Comparison of ENCODE assay signal across 8 cellular contexts in the genomic region with DNA sequence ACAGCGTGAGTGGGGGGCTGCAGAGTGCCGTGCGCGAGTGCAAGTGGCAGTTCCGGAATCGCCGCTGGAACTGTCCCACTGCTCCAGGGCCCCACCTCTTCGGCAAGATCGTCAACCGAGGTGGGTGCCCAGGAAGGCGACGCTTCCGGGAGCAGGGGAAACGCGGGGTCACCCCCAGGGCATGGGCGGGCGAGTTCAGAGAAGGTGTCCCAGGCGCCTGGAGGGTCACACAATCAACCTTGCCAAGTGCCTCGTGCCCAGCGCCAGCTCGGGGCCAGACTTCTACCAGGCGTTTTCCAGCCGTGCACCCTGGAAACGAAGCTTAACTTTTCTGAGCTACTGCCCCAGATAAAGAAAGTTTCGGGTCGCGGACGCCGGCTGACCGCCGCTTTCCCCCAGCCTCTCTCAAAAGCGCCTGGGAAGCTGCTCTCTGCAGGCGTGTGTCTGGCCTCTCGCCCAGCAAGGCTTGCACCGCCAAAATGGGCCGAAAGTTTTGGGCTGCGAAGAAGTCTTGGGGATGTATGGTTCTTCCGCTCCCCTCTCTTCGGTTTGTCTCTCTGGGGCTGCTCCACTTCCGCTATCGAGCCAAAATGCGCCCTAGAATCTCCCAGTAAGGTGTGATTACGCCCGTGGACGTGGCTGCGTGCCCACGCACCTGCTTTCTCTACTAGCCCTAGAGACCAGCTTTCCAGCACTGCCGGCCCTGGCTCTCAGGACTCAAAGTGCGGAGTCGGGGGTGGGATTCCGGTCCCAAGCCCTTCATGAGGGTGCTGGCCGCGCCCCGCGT. TPM values are rescaled to one million over a fixed set of nuclear protein-coding genes. Genes with fewer than 3 reads are reported as not detected.
DNase-seq lines count a peak whose midpoint lies in the region; ATAC-seq, FAIRE-seq and TF ChIP-seq lines count a peak whose summit lies in the region.

No MANE protein-coding gene starts in this region.

- H3K79me1 ChIP-seq in H1 (ENCODE audit: low read depth, low read length) (no peaks in the 10 kb centered on the region), trophoblast cell (ENCODE audit: low read length) (no peaks in the 10 kb centered on the region)

- no peaks in the 10 kb centered on the region for H3K9me3 Mint-ChIP-seq in T-cell

- H3K4me3 Mint-ChIP-seq in T-cell: peak overlapping the region; percentile 82 to 86 (median 85)

- ATAC-seq in T-cell (replicated peaks in 1 of 4): peak; percentile 31 to 54 (median 47)
- ATAC-seq in HG02870 (IDR thresholded peaks at IDR 0.05; ENCODE audit: unreplicated experiment): no peak
- ATAC-seq in foreskin keratinocyte: no peak

- H4K8ac ChIP-seq in H1 (ENCODE audit: extremely low read depth, insufficient read depth, low read length) (peak overlapping the region; percentile 71; the same call in 1 of the 2 replicates), trophoblast cell (ENCODE audit: low read depth, low read length) (no peak overlapping the region)

- TF ChIP-seq CTCF in H1 (IDR thresholded peaks at IDR 0.05; ENCODE audit: control extremely low read depth in 1 of 3, insufficient read depth in 1 of 3, low read depth in 1 of 3, low read length in 3 of 3): no peak
- no peak for TF ChIP-seq CTCF in foreskin keratinocyte (conservative IDR thresholded peaks at IDR 0.05)

- FAIRE-seq in H1 (lab: Jason Lieb, UNC) (no peak), RCC 7860 (lab: Jason Lieb, UNC) (no peak)

- H3K27ac ChIP-seq in H1 (ENCODE audit: low read depth, low read length): no peak overlapping the region
- no peak overlapping the region for H3K27ac ChIP-seq in trophoblast cell (ENCODE audit: low read depth, low read length)
- H3K27ac ChIP-seq in foreskin keratinocyte: no peak overlapping the region

- no peak overlapping the region for H2BK120ac ChIP-seq in H1 (replicated peaks; ENCODE audit: low read depth, low read length)
- H2BK120ac ChIP-seq in trophoblast cell (ENCODE audit: insufficient read depth, low read length, poor library complexity): no peak overlapping the region

- H3K9me3 ChIP-seq in H1 (ENCODE audit: insufficient read depth in 2 of 2, low read depth in 1 of 2, low read length in 1 of 2) (no peaks in the 10 kb centered on the region), trophoblast cell (ENCODE audit: insufficient read depth, low read depth, low read length) (peaks cover 9% of the 10 kb centered on the region)

- no peak for TF ChIP-seq RAD21 in H1 (IDR thresholded peaks at IDR 0.05 in 1 of 2, conservative IDR thresholded peaks at IDR 0.05 in 1 of 2; ENCODE audit: low read depth in 2 of 2, low read length in 2 of 2)

- no peak overlapping the region for H2AFZ ChIP-seq in H1 (ENCODE audit: low read length)
- H2AFZ ChIP-seq in trophoblast cell (ENCODE audit: insufficient read depth, low read length, poor library complexity): peak overlapping the region; percentile 32

- H3K23ac ChIP-seq in H1 (ENCODE audit: insufficient read length) (no peak overlapping the region), trophoblast cell (ENCODE audit: low read length) (no peak overlapping the region)

- TF ChIP-seq POLR2A in H1 (IDR thresholded peaks at IDR 0.05; ENCODE audit: control extremely low read depth in 1 of 2, low read depth in 2 of 2, low read length in 2 of 2) (no peak), erythroblast (IDR thresholded peaks at IDR 0.05; ENCODE audit: low read length) (no peak)

- H2BK20ac ChIP-seq in H1 (ENCODE audit: low read length): no peak overlapping the region

- no peak for TF ChIP-seq EP300 in H1 (IDR thresholded peaks at IDR 0.05; ENCODE audit: borderline replicate concordance in 1 of 2, low read depth in 2 of 2, low read length in 2 of 2)

- H3K79me2 ChIP-seq in H1 (ENCODE audit: control insufficient read depth in 1 of 2, insufficient read depth in 2 of 2, low read length in 2 of 2) (no peaks in the 10 kb centered on the region), trophoblast cell (ENCODE audit: control insufficient read depth, insufficient read depth, low read length, poor library complexity) (no peaks in the 10 kb centered on the region)

- DNase-seq in ELF-1 (ENCODE audit: low read depth, low spot score) (peak; percentile 47), T-cell (peak in 18 of 34 experiments; percentile 32 to 61 (median 45)), H1 (ENCODE audit: low read depth in 1 of 2, low spot score in 2 of 2) (no peak), trophoblast cell (no peak), RCC 7860 (ENCODE audit: low spot score) (no peak), foreskin keratinocyte (no peak), erythroblast (lab: John Stamatoyannopoulos, UW) (no peak)

- H3K36me3 ChIP-seq in H1 (ENCODE audit: control insufficient read depth in 2 of 4, insufficient read depth in 4 of 4, low read length in 3 of 4) (peaks cover 0 to 6% (median 0%) of the 10 kb centered on the region in 4 experiments; a peak in 1 of 8 replicates), trophoblast cell (ENCODE audit: control insufficient read depth in 1 of 2, insufficient read depth in 2 of 2, low read length in 2 of 2) (no peaks in the 10 kb centered on the region)

- H4K12ac ChIP-seq in trophoblast cell (ENCODE audit: low read depth, low read length): no peak overlapping the region

- 3% methylated on average over 48 of the region's 55 CpGs; no CpG with 5 or more reads in 1 of the 2 experiments for WGBS in H1 (ENCODE audit: extremely low coverage in 1 of 2, insufficient coverage in 1 of 2, insufficient read length in 1 of 2, insufficient replicate concordance in 2 of 2, low coverage in 1 of 2, low lambda C conversion rate in 2 of 2, missing lambda C conversion rate in 1 of 2), 2 experiments
- WGBS in trophoblast cell (ENCODE audit: extremely low coverage, insufficient coverage, insufficient read length): no CpG with 5 or more reads among the region's 55 CpGs

- H2AK5ac ChIP-seq in H1 (ENCODE audit: low read depth, low read length) (no peak overlapping the region), trophoblast cell (ENCODE audit: low read length) (no peak overlapping the region)

- peaks cover 8% of the 10 kb centered on the region in 2 experiments for H4K20me1 ChIP-seq in H1 (replicated peaks in 1 of 2; ENCODE audit: control insufficient read depth in 1 of 2, insufficient read depth in 2 of 2, low read length in 2 of 2)

- H4K5ac ChIP-seq in H1 (ENCODE audit: insufficient read length, low read depth, low read length): no peak overlapping the region

- H3K4me2 ChIP-seq in H1 (ENCODE audit: insufficient read depth in 1 of 2, low read depth in 2 of 2, low read length in 2 of 2): peak overlapping the region; percentile 65
- peak overlapping the region; percentile 54 for H3K4me2 ChIP-seq in trophoblast cell (ENCODE audit: low read length)

- CTCF ChIA-PET in T-cell (lab: Charles Lee): interaction anchor here (0.6 to 4.9 kb wide), 10 partner anchors 8 to 128 kb away, joined by 3 to 55 read pairs (median 4); partner anchors contain the start of genes ARF3 (in 1 of the 2), DDX23 (in 1 of the 2) and FKBP11 (in 1 of the 2)
- CTCF ChIA-PET in H1 (lab: Charles Lee; ENCODE audit: partially characterized antibody): interaction anchor here (0.8 to 40.8 kb wide), 18 partner anchors 9 to 368 kb away, joined by 3 to 1336 read pairs (median 4); partner anchors contain the start of genes ARF3, DDN, PRKAG1 and WNT1

- H3K14ac ChIP-seq in H1 (ENCODE audit: insufficient read length) (no peak overlapping the region), trophoblast cell (ENCODE audit: low read length) (no peak overlapping the region)

- H3K36me3 Mint-ChIP-seq in T-cell: no peaks in the 10 kb centered on the region

- H2BK15ac ChIP-seq in H1 (ENCODE audit: low read length): peak overlapping the region; percentile 72; the same call in 1 of the 2 replicates

- H3K4me1 ChIP-seq in H1 (replicated peaks in 1 of 4; ENCODE audit: control insufficient read depth in 3 of 4, insufficient read depth in 4 of 4, low read length in 3 of 4) (peaks cover 0 to 35% (median 28%) of the 10 kb centered on the region in 4 experiments; a peak in 6 of 7 replicates), trophoblast cell (ENCODE audit: control insufficient read depth in 1 of 2, insufficient read depth in 2 of 2, low read length in 2 of 2) (peaks cover 24 to 35% of the 10 kb centered on the region in 2 experiments), foreskin keratinocyte (no peaks in the 10 kb centered on the region)

- peak overlapping the region; percentile 69 to 82 for H3K27ac Mint-ChIP-seq in T-cell

- H3K23me2 ChIP-seq in H1 (ENCODE audit: low read depth, low read length): peaks cover 15% of the 10 kb centered on the region

- H3K9ac ChIP-seq in H1 (replicated peaks in 1 of 4; ENCODE audit: extremely low read depth in 1 of 4, low read depth in 3 of 4, low read length in 3 of 4) (no peak overlapping the region), trophoblast cell (ENCODE audit: low read length) (no peak overlapping the region)

- H3K4ac ChIP-seq in H1 (replicated peaks; ENCODE audit: insufficient read length, low read depth, low read length) (no peak overlapping the region), trophoblast cell (ENCODE audit: low read depth, low read length) (no peak overlapping the region)

- H3K27me3 ChIP-seq in H1 (replicated peaks in 1 of 4; ENCODE audit: control insufficient read depth in 3 of 4, extremely low read depth in 1 of 4, insufficient read depth in 3 of 4, low read length in 3 of 4): peaks cover 79 to 98% (median 96%) of the 10 kb centered on the region in 4 experiments
- H3K27me3 ChIP-seq in trophoblast cell (ENCODE audit: insufficient read depth, low read length): peaks cover 86% of the 10 kb centered on the region
- H3K27me3 ChIP-seq in foreskin keratinocyte: peaks cover 98% of the 10 kb centered on the region

- peak overlapping the region; percentile 14 to 57 (median 40); a peak in 6 of 8 replicates for H3K4me3 ChIP-seq in H1 (ENCODE audit: extremely low read depth in 1 of 4, insufficient read depth in 2 of 4, low read depth in 3 of 4, low read length in 4 of 4)
- no peak overlapping the region for H3K4me3 ChIP-seq in trophoblast cell (ENCODE audit: low read depth, low read length)

- H3K4me1 Mint-ChIP-seq in T-cell: peaks cover 42 to 52% (median 50%) of the 10 kb centered on the region in 3 donors

- H3K56ac ChIP-seq in H1 (replicated peaks; ENCODE audit: insufficient read length, low read depth, low read length): no peak overlapping the region

- H4K91ac ChIP-seq in H1 (replicated peaks; ENCODE audit: insufficient read length, low read length) (no peak overlapping the region), trophoblast cell (ENCODE audit: low read depth, low read length) (no peak overlapping the region)

- H2BK12ac ChIP-seq in H1 (ENCODE audit: low read depth, low read length) (0 out of 2 replicates have a peak overlapping the region, but pooled peaks have one; percentile 60), trophoblast cell (ENCODE audit: low read length) (no peak overlapping the region)

- H2BK5ac ChIP-seq in H1 (ENCODE audit: low read depth, low read length): no peak overlapping the region
- H2BK5ac ChIP-seq in trophoblast cell (ENCODE audit: low read depth, low read length, poor library complexity): no peak overlapping the region

- peaks cover 8 to 16% of the 10 kb centered on the region in 2 donors for H3K27me3 Mint-ChIP-seq in T-cell

- POLR2A ChIA-PET in T-cell (lab: Charles Lee) (interaction anchor here in 1 of 2 donors (1.1 kb wide), 1 partner anchor 54 kb away, joined by 3 read pairs; no protein-coding TSS in a partner anchor), H1 (lab: Charles Lee; ENCODE audit: partially characterized antibody) (interaction anchor here (0.8 to 4.3 kb wide), 8 partner anchors 8 to 165 kb away, joined by 3 to 21 read pairs (median 6); partner anchors contain the start of genes ARF3 and RND1)

- H3K18ac ChIP-seq in H1 (ENCODE audit: extremely low read depth, low read length) (peak overlapping the region; percentile 60), trophoblast cell (ENCODE audit: low read length) (no peak overlapping the region)

RNA-seq across cellular contexts. Expression of gene WNT1, which starts 1.7 kb away (rescaled TPM):
- total RNA-seq in T-cell: 1 to 10 TPM in 2 of 5 donors, under 1 TPM in 3; 0.47 to 2.6 (median 0.85) TPM
- not detected in 2 replicates for total RNA-seq in H1 (2021; fragmentation: NEBNext Ultra II Directional; extraction: Animal tissue kit (Norgen Biotek cat#: 25700))
- polyA plus RNA-seq in H1 (2011; rRNA removed): not detected in 2 replicates
- not detected for polyA plus RNA-seq in H1 (2011; cell fraction: cytosol; rRNA removed)
- polyA plus RNA-seq in H1 (2011; cell fraction: nucleus; rRNA removed): not detected
- polyA plus RNA-seq in H1 (2012, experiment 1 of 2): not detected in 4 replicates
- polyA plus RNA-seq in H1 (2012, experiment 2 of 2): not detected
- not detected for polyA plus RNA-seq in H1 (2013, experiment 1 of 2)
- polyA plus RNA-seq in H1 (2013, experiment 2 of 2): not detected
- polyA minus RNA-seq in H1 (2011; rRNA and poly(A)+ RNA removed): not detected in 2 replicates
- not detected for polyA minus RNA-seq in H1 (2011; cell fraction: cytosol; rRNA and poly(A)+ RNA removed)
- polyA minus RNA-seq in H1 (2011; cell fraction: nucleus; rRNA and poly(A)+ RNA removed): not detected
- polyA plus RNA-seq in trophoblast cell (2013): 2.1 TPM in 2 replicates
- total RNA-seq in foreskin keratinocyte: not detected in 2 replicates
- not detected in 2 replicates for polyA plus RNA-seq in foreskin keratinocyte

RNA-seq across cellular contexts. Expression of gene WNT10B, which starts 8.3 kb away (rescaled TPM):
- total RNA-seq in T-cell (10 to 100 TPM in 1 of 5 donors, 1 to 10 TPM in 4; 5.3 to 15.7 (median 8.9) TPM), foreskin keratinocyte (0.46 and 1.1 TPM in 2 replicates)
- total RNA-seq in H1 (2021; fragmentation: NEBNext Ultra II Directional; extraction: Animal tissue kit (Norgen Biotek cat#: 25700)): 0.25 and 0.26 TPM in 2 replicates
- polyA plus RNA-seq in H1 (2011; rRNA removed) (1.8 and 1.9 TPM in 2 replicates), foreskin keratinocyte (0.50 and 1.0 TPM in 2 replicates)
- 1.5 TPM for polyA plus RNA-seq in H1 (2011; cell fraction: cytosol; rRNA removed)
- polyA plus RNA-seq in H1 (2011; cell fraction: nucleus; rRNA removed): 1.5 TPM
- polyA plus RNA-seq in H1 (2012, experiment 1 of 2): 0.76 to 1.6 TPM (median 1.5 TPM) in 4 replicates
- polyA plus RNA-seq in H1 (2012, experiment 2 of 2): 1.1 TPM
- polyA plus RNA-seq in H1 (2013, experiment 1 of 2): 0.04 TPM
- 0.06 TPM for polyA plus RNA-seq in H1 (2013, experiment 2 of 2)
- 0.16 and 0.54 TPM in 2 replicates for polyA minus RNA-seq in H1 (2011; rRNA and poly(A)+ RNA removed)
- polyA minus RNA-seq in H1 (2011; cell fraction: cytosol; rRNA and poly(A)+ RNA removed): 1.6 TPM
- 0.30 TPM for polyA minus RNA-seq in H1 (2011; cell fraction: nucleus; rRNA and poly(A)+ RNA removed)
- polyA plus RNA-seq in trophoblast cell (2013): 5.7 and 5.9 TPM in 2 replicates

RNA-seq across cellular contexts. Expression of gene DDN, which starts 19.4 kb away (rescaled TPM):
- total RNA-seq in T-cell (1 to 10 TPM in 1 of 5 donors, under 1 TPM in 4; 0.09 to 1.3 (median 0.15) TPM), foreskin keratinocyte (0.34 and 0.56 TPM in 2 replicates)
- 0.21 and 0.30 TPM in 2 replicates for total RNA-seq in H1 (2021; fragmentation: NEBNext Ultra II Directional; extraction: Animal tissue kit (Norgen Biotek cat#: 25700))
- polyA plus RNA-seq in H1 (2011; rRNA removed) (0.14 and 0.20 TPM in 2 replicates), foreskin keratinocyte (0.26 and 0.50 TPM in 2 replicates)
- polyA plus RNA-seq in H1 (2011; cell fraction: cytosol; rRNA removed): 0.23 TPM
- polyA plus RNA-seq in H1 (2011; cell fraction: nucleus; rRNA removed): 0.26 TPM
- 0.19 to 0.25 TPM (median 0.23 TPM) in 3 of 4 replicates, not detected in the other for polyA plus RNA-seq in H1 (2012, experiment 1 of 2)
- polyA plus RNA-seq in H1 (2012, experiment 2 of 2): 0.29 TPM
- polyA plus RNA-seq in H1 (2013, experiment 1 of 2): 0.08 TPM
- polyA plus RNA-seq in H1 (2013, experiment 2 of 2): 0.11 TPM
- polyA minus RNA-seq in H1 (2011; rRNA and poly(A)+ RNA removed): 0.05 and 0.09 TPM in 2 replicates
- not detected for polyA minus RNA-seq in H1 (2011; cell fraction: cytosol; rRNA and poly(A)+ RNA removed)
- polyA minus RNA-seq in H1 (2011; cell fraction: nucleus; rRNA and poly(A)+ RNA removed): 0.20 TPM
- 0.12 and 0.18 TPM in 2 replicates for polyA plus RNA-seq in trophoblast cell (2013)

RNA-seq across cellular contexts. Expression of gene ARF3, which starts 22.5 kb away (rescaled TPM):
- total RNA-seq in T-cell (10 to 100 TPM; 63.6 to 82.9 (median 74.3) TPM), foreskin keratinocyte (102 and 109 TPM in 2 replicates)
- total RNA-seq in H1 (2021; fragmentation: NEBNext Ultra II Directional; extraction: Animal tissue kit (Norgen Biotek cat#: 25700)): 250 and 251 TPM in 2 replicates
- polyA plus RNA-seq in H1 (2011; rRNA removed) (231 and 262 TPM in 2 replicates), foreskin keratinocyte (141 and 151 TPM in 2 replicates)
- 269 TPM for polyA plus RNA-seq in H1 (2011; cell fraction: cytosol; rRNA removed)
- polyA plus RNA-seq in H1 (2011; cell fraction: nucleus; rRNA removed): 156 TPM
- polyA plus RNA-seq in H1 (2012, experiment 1 of 2): 234 to 285 TPM (median 262 TPM) in 4 replicates
- 231 TPM for polyA plus RNA-seq in H1 (2012, experiment 2 of 2)
- 84.2 TPM for polyA plus RNA-seq in H1 (2013, experiment 1 of 2)
- polyA plus RNA-seq in H1 (2013, experiment 2 of 2): 90.0 TPM
- polyA minus RNA-seq in H1 (2011; rRNA and poly(A)+ RNA removed): 191 and 260 TPM in 2 replicates
- 89.5 TPM for polyA minus RNA-seq in H1 (2011; cell fraction: cytosol; rRNA and poly(A)+ RNA removed)
- 68.0 TPM for polyA minus RNA-seq in H1 (2011; cell fraction: nucleus; rRNA and poly(A)+ RNA removed)
- 112 and 113 TPM in 2 replicates for polyA plus RNA-seq in trophoblast cell (2013)

RNA-seq across cellular contexts. Expression of gene PRKAG1, which starts 38.8 kb away (rescaled TPM):
- 10 to 100 TPM; 42.5 to 54.6 (median 48.3) TPM for total RNA-seq in T-cell
- total RNA-seq in H1 (2021; fragmentation: NEBNext Ultra II Directional; extraction: Animal tissue kit (Norgen Biotek cat#: 25700)): 36.3 and 38.6 TPM in 2 replicates
- polyA plus RNA-seq in H1 (2011; rRNA removed): 32.3 and 57.5 TPM in 2 replicates
- polyA plus RNA-seq in H1 (2011; cell fraction: cytosol; rRNA removed): 43.9 TPM
- polyA plus RNA-seq in H1 (2011; cell fraction: nucleus; rRNA removed): 20.4 TPM
- polyA plus RNA-seq in H1 (2012, experiment 1 of 2): 41.3 to 53.9 TPM (median 44.4 TPM) in 4 replicates
- 35.5 TPM for polyA plus RNA-seq in H1 (2012, experiment 2 of 2)
- polyA plus RNA-seq in H1 (2013, experiment 1 of 2): 37.2 TPM
- 38.9 TPM for polyA plus RNA-seq in H1 (2013, experiment 2 of 2)
- polyA minus RNA-seq in H1 (2011; rRNA and poly(A)+ RNA removed): 27.7 and 50.1 TPM in 2 replicates
- polyA minus RNA-seq in H1 (2011; cell fraction: cytosol; rRNA and poly(A)+ RNA removed): 17.1 TPM
- polyA minus RNA-seq in H1 (2011; cell fraction: nucleus; rRNA and poly(A)+ RNA removed): 14.7 TPM
- polyA plus RNA-seq in trophoblast cell (2013): 44.8 and 45.0 TPM in 2 replicates
- total RNA-seq in foreskin keratinocyte: 73.0 and 75.3 TPM in 2 replicates
- polyA plus RNA-seq in foreskin keratinocyte: 65.4 and 70.9 TPM in 2 replicates

Comparison
In these comparisons a context has a peak if more than half of its experiments do, and no peak if none do; other contexts are left out.
1. DNase-seq: peak in ELF-1 (single experiment) and T-cell (18 of 34); none in H1 (0 of 2), trophoblast cell (0 of 2), RCC 7860 (single experiment), foreskin keratinocyte (0 of 2) and erythroblast (0 of 2).
2. ATAC-seq: peak in T-cell (4 of 4); none in HG02870 (single experiment) and foreskin keratinocyte (single experiment).